In the genomic region with DNA sequence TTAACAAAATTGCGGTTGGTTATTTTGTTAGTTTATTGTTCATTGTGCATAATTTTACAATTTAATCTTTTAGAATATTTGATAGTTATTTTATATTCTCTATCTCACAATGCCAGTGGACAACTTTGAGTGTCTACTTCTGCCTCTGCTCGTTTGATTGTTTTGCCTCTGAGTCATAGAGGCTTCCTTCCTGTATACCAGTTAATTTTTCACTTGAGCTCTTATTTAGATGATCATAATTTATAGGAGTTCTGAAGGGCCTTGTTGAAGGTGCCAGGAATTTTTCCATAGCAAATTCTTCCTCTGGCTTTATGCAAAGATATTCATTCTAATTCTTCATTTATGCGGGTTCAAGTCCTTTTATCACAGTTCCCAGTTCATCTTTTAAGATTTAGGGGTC, we compare ENCODE assay signal across 24 cellular contexts. TPM values are rescaled to one million over a fixed set of nuclear protein-coding genes. Genes with fewer than 3 reads are reported as not detected.
"Had no signal": no experiment of that assay in that cellular context is flagged by ENCODE, and none has a peak within 500 bp of the region (broad histone marks: within the 10 kb centered on the region; RNA-seq: fewer than 3 reads in every experiment).

No MANE protein-coding gene starts in this region.

- DNase-seq: activated CD4-positive, alpha-beta T cell treated with anti-CD3 and anti-CD28 coated beads for 1 hour; activated CD4-positive, alpha-beta T cell treated with anti-CD3 and anti-CD28 coated beads, Interleukin-2, amount 10 ng/mL, durations not matched to agents 24 days and 14 days; activated CD4-positive, alpha-beta T cell treated with anti-CD3 and anti-CD28 coated beads, Interleukin-2, amount 50 U/mL, for 48 hours; activated CD8-positive, alpha-beta memory T cell treated with anti-CD3 and anti-CD28 coated beads, Interleukin-2, amount 10 ng/mL, durations not matched to agents 7 days and 5 days; activated effector memory CD4-positive, alpha-beta T cell treated with anti-CD3 and anti-CD28 coated beads, Interleukin-2, amount 50 U/mL, for 16 hours; activated naive CD4-positive, alpha-beta T cell treated with Interleukin-2 at 50 U/mL for 16 hours; activated T-cell treated with anti-CD3 and anti-CD28 coated beads, Interleukin-2, amount 50 U/mL, for 24 hours; amygdala; NCI-H1048; NCI-H146; NCI-H187 treated with DMSO at 0.1 percent for 48 hours; NCI-H2171 treated with DMSO at 0.1 percent for 48 hours; NCI-H226; NCI-H526; NCI-H774; OCI-M1; Peyer's patch; SHP77 treated with DMSO at 0.1 percent for 48 hours; T-helper 17 cell; T-helper 9 cell had no signal

- H3K36me3 ChIP-seq: Peyer's patch had no signal

- H3K4me2 ChIP-seq: KMS-11 had no signal

- H3K27me3 ChIP-seq: Peyer's patch had no signal

- H3K9me3 ChIP-seq: Peyer's patch had no signal

- H3K27ac ChIP-seq: KMS-11, Peyer's patch had no signal

- H3K9ac ChIP-seq: KMS-11 had no signal

- ATAC-seq: activated CD8-positive, alpha-beta memory T cell treated with anti-CD3 and anti-CD28 coated beads, Interleukin-2, amount 10 ng/mL, durations not matched to agents 7 days and 5 days; T-helper 17 cell; WTC11 had no signal

- H3K4me3 ChIP-seq: Peyer's patch had no signal

RNA-seq across cellular contexts. Expression of a gene that starts 5.2 kb away (rescaled TPM):
- total RNA-seq: activated CD4-positive, alpha-beta T cell treated with anti-CD3 and anti-CD28 coated beads, Interleukin-2, amount 10 ng/mL, durations not matched to agents 24 days and 14 days; activated CD8-positive, alpha-beta memory T cell treated with anti-CD3 and anti-CD28 coated beads, Interleukin-2, amount 10 ng/mL, durations not matched to agents 7 days and 5 days; NCI-H460; SK-MEL-5; T-helper 17 cell had no signal
